In the genomic region with DNA sequence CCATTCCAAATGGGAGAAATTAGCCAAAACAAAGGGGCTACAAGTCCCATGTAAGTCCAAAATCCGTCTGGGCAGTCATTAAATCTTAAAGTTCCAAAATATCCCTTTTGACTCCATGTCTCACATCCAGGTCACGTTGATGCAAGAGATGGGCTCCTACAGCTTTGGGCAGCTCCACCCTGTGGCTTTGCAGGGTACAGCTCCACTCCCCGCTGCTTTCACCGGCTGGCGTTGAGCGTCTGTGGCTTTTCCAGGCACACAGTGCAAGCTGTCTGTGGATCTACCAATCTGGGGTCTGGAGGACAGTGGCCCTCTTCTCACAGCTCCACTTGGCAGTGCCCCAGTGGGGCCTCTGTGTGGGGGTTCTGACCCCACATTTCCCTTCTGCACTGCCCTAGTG, we compare ENCODE assay signal across 13 cellular contexts. TPM values are rescaled to one million over a fixed set of nuclear protein-coding genes. Genes with fewer than 3 reads are reported as not detected.
A peak's percentile ranks its signal among the peaks of the same experiment; 100 is the strongest.
DNase-seq lines count a peak whose midpoint lies in the region; ATAC-seq, FAIRE-seq and TF ChIP-seq lines count a peak whose summit lies in the region.
"Had no signal": no experiment of that assay in that cellular context is flagged by ENCODE, and none has a peak within 500 bp of the region (broad histone marks: within the 10 kb centered on the region; RNA-seq: fewer than 3 reads in every experiment).

No MANE protein-coding gene starts in this region.

- ATAC-seq in K562 (peak; percentile 99), HG02759 (IDR thresholded peaks at IDR 0.05; ENCODE audit: unreplicated experiment) (no peak)

- FAIRE-seq in K562 (lab: Jason Lieb, UNC) = no peak
- FAIRE-seq: GM12892 had no signal

- H3K27me3 ChIP-seq in K562 (ENCODE audit: control insufficient read depth in 2 of 2, insufficient read depth in 2 of 2, low read length in 2 of 2) = no peaks in the 10 kb centered on the region
- H3K27me3 ChIP-seq in osteoblast (ENCODE audit: insufficient read depth, low read length) = no peaks in the 10 kb centered on the region
- H3K27me3 ChIP-seq: vagina had no signal

- peak; percentile 42 to 76 for TF ChIP-seq RAD21 in K562 (CRISPR knock-in tag; conservative IDR thresholded peaks at IDR 0.05 in 1 of 2, IDR thresholded peaks at IDR 0.05 in 1 of 2)

- H3K4me2 ChIP-seq in K562 (ENCODE audit: insufficient read depth, low read length) (no peak overlapping the region), osteoblast (ENCODE audit: insufficient read depth, low read length) (no peak overlapping the region)

- H3K36me3 ChIP-seq in K562 (ENCODE audit: control insufficient read depth, insufficient read depth, low read length) (no peaks in the 10 kb centered on the region), osteoblast (ENCODE audit: insufficient read depth, low read length) (no peaks in the 10 kb centered on the region)
- H3K36me3 ChIP-seq: vagina had no signal

- TF ChIP-seq POLR2A in K562 (conservative IDR thresholded peaks at IDR 0.05) = no peak

- H2AFZ ChIP-seq in K562 (ENCODE audit: low read depth, low read length) (peak overlapping the region; percentile 57), osteoblast (ENCODE audit: low read length) (no peak overlapping the region)

- CTCF ChIA-PET in K562 (lab: Yijun Ruan, JAX; ENCODE audit: low intra/inter-chr PET ratio) = no interaction called here

- H3K9me3 ChIP-seq in K562 (replicated peaks; ENCODE audit: control insufficient read depth, insufficient read depth, low read depth, low read length) (no peaks in the 10 kb centered on the region), osteoblast (ENCODE audit: low read depth, low read length) (no peaks in the 10 kb centered on the region)
- H3K9me3 ChIP-seq: vagina had no signal

- in situ Hi-C loops in K562 (cut with MboI) = no loop called here

- H3K79me2 ChIP-seq in K562 (ENCODE audit: control insufficient read depth, insufficient read depth, low read length) (no peaks in the 10 kb centered on the region), osteoblast (ENCODE audit: insufficient read depth, low read length) (no peaks in the 10 kb centered on the region)

- TF ChIP-seq CTCF in LNCaP clone FGC (IDR thresholded peaks at IDR 0.05; ENCODE audit: control insufficient read depth, extremely low read depth, insufficient read depth) = peak; percentile 30
- peak; percentile 52 to 61 (median 60) for TF ChIP-seq CTCF in K562 (IDR thresholded peaks at IDR 0.05 in 2 of 3, conservative IDR thresholded peaks at IDR 0.05 in 1 of 3; ENCODE audit: insufficient read depth in 2 of 3, low read depth in 1 of 3, low read length in 3 of 3)
- peak; percentile 42 for TF ChIP-seq CTCF in osteoblast (IDR thresholded peaks at IDR 0.05; ENCODE audit: extremely low read depth, low read depth, low read length)

- peak; percentile 26 for DNase-seq in activated CD4-positive, alpha-beta T cell treated with anti-CD3 and anti-CD28 coated beads for 48 hours
- no peak for DNase-seq in activated CD4-positive, alpha-beta T cell treated with anti-CD3 and anti-CD28 coated beads, Interleukin-2, amount 50 U/mL, for 4 hours
- DNase-seq in LNCaP clone FGC (ENCODE audit: low read depth) (no peak), K562 (ENCODE audit: extremely low read depth in 1 of 4, low spot score in 3 of 4) (peak in 1 of 4 experiments; percentile 55), osteoblast (ENCODE audit: insufficient read length, low spot score, missing footprints) (no peak)
- DNase-seq in activated effector memory CD4-positive, alpha-beta T cell treated with anti-CD3 and anti-CD28 coated beads, Interleukin-2, amount 50 U/mL, for 16 hours = no peak
- no peak for DNase-seq in activated CD4-positive, CD25-positive, alpha-beta regulatory T cell treated with anti-CD3 and anti-CD28 coated beads, Interleukin-2, amount 50 U/mL, for 72 hours
- DNase-seq: AML-193; effector CD8-positive, alpha-beta T cell; NCI-H2227 treated with DMSO at 0.1 percent for 48 hours had no signal

- POLR2A ChIA-PET in K562 (lab: Yijun Ruan, JAX) = no interaction called here

- no peak for TF ChIP-seq EP300 in K562 (IDR thresholded peaks at IDR 0.05; ENCODE audit: low read length)

- H4K20me1 ChIP-seq in K562 (replicated peaks; ENCODE audit: control insufficient read depth, insufficient read depth, low read length) (no peaks in the 10 kb centered on the region), osteoblast (ENCODE audit: insufficient read depth, low read length) (no peaks in the 10 kb centered on the region)

- no peaks in the 10 kb centered on the region for H3K9me1 ChIP-seq in K562 (ENCODE audit: control insufficient read depth, insufficient read depth, low read length)

- no peak overlapping the region for H3K27ac ChIP-seq in K562 (ENCODE audit: extremely low read depth, low read depth, low read length)
- H3K27ac ChIP-seq in osteoblast (ENCODE audit: low read depth, low read length) = no peak overlapping the region
- H3K27ac ChIP-seq: vagina had no signal

- BruUV-seq in K562 (replicated peaks; lab: Mats Ljungman, UMichigan) = no TSS peak

- H3K9ac ChIP-seq in K562 (ENCODE audit: insufficient read depth in 1 of 2, low read depth in 2 of 2, low read length in 2 of 2) = no peak overlapping the region

- intact Hi-C loops in K562 (cut with micrococcal nuclease) = loop anchor here (1.0 kb wide), 1 partner anchor 90 kb away; no protein-coding TSS in a partner anchor

- H3K4me1 ChIP-seq in K562 (replicated peaks in 1 of 2; ENCODE audit: control insufficient read depth in 2 of 2, insufficient read depth in 2 of 2, low read length in 2 of 2) (no peaks in the 10 kb centered on the region), osteoblast (ENCODE audit: insufficient read depth, low read length) (no peaks in the 10 kb centered on the region)
- H3K4me1 ChIP-seq: vagina had no signal

- H3K4me3 ChIP-seq in LNCaP clone FGC (ENCODE audit: low read depth, low read length) = no peak overlapping the region
- no peak overlapping the region for H3K4me3 ChIP-seq in K562
- H3K4me3 ChIP-seq in osteoblast (ENCODE audit: insufficient read depth, low read length) = no peak overlapping the region
- H3K4me3 ChIP-seq: vagina had no signal

- 2% methylated on average over 6 of the region's 6 CpGs for WGBS in K562 (ENCODE audit: insufficient coverage, low coverage, missing lambda C conversion rate)

TF ChIP-seq in K562, 482 proteins besides CTCF, POLR2A, EP300 and RAD21:
- no peak for TF ChIP-seq MAZ (CRISPR knock-in tag; conservative IDR thresholded peaks at IDR 0.05 in 1 of 2, IDR thresholded peaks at IDR 0.05 in 1 of 2)
- peak; percentile 53; the same call in 1 of the 2 replicates for TF ChIP-seq CEBPB (tag; IDR thresholded peaks at IDR 0.05)
- no peak for TF ChIP-seq KDM2B (CRISPR knock-in tag; IDR thresholded peaks at IDR 0.05)
- no peak for TF ChIP-seq E2F5 (CRISPR knock-in tag; IDR thresholded peaks at IDR 0.05)
- 0 out of 2 replicates have a peak, but pooled peaks have one; percentile 16 for TF ChIP-seq EHMT2 (IDR thresholded peaks at IDR 0.05)
- TF ChIP-seq, protein P1, sequence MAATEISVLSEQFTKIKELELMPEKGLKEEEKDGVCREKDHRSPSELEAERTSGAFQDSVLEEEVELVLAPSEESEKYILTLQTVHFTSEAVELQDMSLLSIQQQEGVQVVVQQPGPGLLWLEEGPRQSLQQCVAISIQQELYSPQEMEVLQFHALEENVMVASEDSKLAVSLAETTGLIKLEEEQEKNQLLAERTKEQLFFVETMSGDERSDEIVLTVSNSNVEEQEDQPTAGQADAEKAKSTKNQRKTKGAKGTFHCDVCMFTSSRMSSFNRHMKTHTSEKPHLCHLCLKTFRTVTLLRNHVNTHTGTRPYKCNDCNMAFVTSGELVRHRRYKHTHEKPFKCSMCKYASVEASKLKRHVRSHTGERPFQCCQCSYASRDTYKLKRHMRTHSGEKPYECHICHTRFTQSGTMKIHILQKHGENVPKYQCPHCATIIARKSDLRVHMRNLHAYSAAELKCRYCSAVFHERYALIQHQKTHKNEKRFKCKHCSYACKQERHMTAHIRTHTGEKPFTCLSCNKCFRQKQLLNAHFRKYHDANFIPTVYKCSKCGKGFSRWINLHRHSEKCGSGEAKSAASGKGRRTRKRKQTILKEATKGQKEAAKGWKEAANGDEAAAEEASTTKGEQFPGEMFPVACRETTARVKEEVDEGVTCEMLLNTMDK (IDR thresholded peaks at IDR 0.05; ENCODE audit: borderline replicate concordance, insufficient read depth, low read depth, low read length, poor library complexity, severe bottlenecking) = peak; percentile 12
- TF ChIP-seq SMC3 (conservative IDR thresholded peaks at IDR 0.05; ENCODE audit: insufficient read depth, low read depth, low read length) = peak; percentile 59
- TF ChIP-seq STAG1 (CRISPR knock-in tag; IDR thresholded peaks at IDR 0.05; ENCODE audit: borderline replicate concordance) = peak; percentile 32; the same call in 1 of the 2 replicates
- 0 out of 2 replicates have a peak, but pooled peaks have one; percentile 20 for TF ChIP-seq CTBP1 (IDR thresholded peaks at IDR 0.05; ENCODE audit: borderline replicate concordance)

RNA-seq across cellular contexts. Expression of gene PRG4, which starts 51.3 kb away (rescaled TPM):
- not detected in 2 replicates for total RNA-seq in K562 (2011; cell fraction: chromatin; rRNA removed; ENCODE audit: low replicate concordance)
- not detected in 2 replicates for total RNA-seq in K562 (2011; cell fraction: nucleolus; rRNA removed)
- not detected in 2 replicates for total RNA-seq in K562 (2011; cell fraction: nucleoplasm; rRNA removed)
- not detected in 2 replicates for total RNA-seq in K562 (2014; rRNA removed)
- not detected in 2 replicates for total RNA-seq in K562 (2014; rRNA removed; fragmentation: Illumina TruSeq; extraction: Trizol)
- not detected in 2 replicates for total RNA-seq in K562 (2015; rRNA removed; fragmentation: Illumina TruSeq; extraction: Trizol)
- 0.07 TPM in 2 replicates for total RNA-seq in K562 (2021)
- polyA plus RNA-seq in K562 (2011; rRNA removed) = 0.13 and 0.18 TPM in 2 replicates
- polyA plus RNA-seq in K562 (2011; cell fraction: cytosol; rRNA removed) = not detected in 2 replicates
- polyA plus RNA-seq in K562 (2011; cell fraction: nucleus; rRNA removed) = 0.03 TPM in 2 replicates
- 0.05 TPM in 1 of 2 replicates, not detected in the other for polyA plus RNA-seq in K562 (2012)
- not detected in 2 replicates for polyA plus RNA-seq in K562 (2014; fragmentation: Illumina TruSeq; extraction: Trizol)
- under 1 TPM; 0.04 to 0.06 TPM for polyA plus RNA-seq in K562 (2014; fragmentation: Nextera tagmentation; extraction: Ambion mirVana)
- 0.08 TPM in 1 of 2 replicates, not detected in the other for polyA plus RNA-seq in K562 (2014; rRNA removed)
- polyA minus RNA-seq in K562 (2011; rRNA and poly(A)+ RNA removed) = not detected in 2 replicates
- not detected in 2 replicates for polyA minus RNA-seq in K562 (2011; cell fraction: cytosol; rRNA and poly(A)+ RNA removed)
- 0.11 TPM in 1 of 2 replicates, not detected in the other for polyA minus RNA-seq in K562 (2011; cell fraction: nucleus; rRNA and poly(A)+ RNA removed)
- under 0.01 and 0.29 TPM in 2 replicates for total RNA-seq in osteoblast
